Comparison of ENCODE assay signal across 2 cellular contexts in genomic region chr10:35353805-35354204, GRCh38.
TF ChIP-seq lines count a peak whose summit lies in the region.

No MANE protein-coding gene starts in this region.

TF ChIP-seq in HCT116, 20 proteins besides CTCF, POLR2A, EP300 and RAD21:
- no peak for TF ChIP-seq ZFX (IDR thresholded peaks at IDR 0.05)
TF ChIP-seq in HCT116: peak in this region for 0.

TF ChIP-seq in HepG2, 621 proteins besides CTCF, POLR2A, EP300 and RAD21:
- TF ChIP-seq ZNF710 (CRISPR knock-in tag; IDR thresholded peaks at IDR 0.05; ENCODE audit: borderline replicate concordance) = no peak
- no peak for TF ChIP-seq TFDP1 (CRISPR knock-in tag; IDR thresholded peaks at IDR 0.05; ENCODE audit: borderline replicate concordance)
- no peak for TF ChIP-seq TEAD2 (CRISPR knock-in tag; IDR thresholded peaks at IDR 0.05)
- TF ChIP-seq ATF7-NPFF (CRISPR knock-in tag; IDR thresholded peaks at IDR 0.05; ENCODE audit: low read depth) = no peak
- no peak for TF ChIP-seq SP2 (CRISPR knock-in tag; IDR thresholded peaks at IDR 0.05)
- TF ChIP-seq ZNF260 (CRISPR knock-in tag; IDR thresholded peaks at IDR 0.05; ENCODE audit: borderline replicate concordance, low read depth) = no peak
- no peak for TF ChIP-seq ETV5 (CRISPR knock-in tag; IDR thresholded peaks at IDR 0.05; ENCODE audit: borderline replicate concordance)
- TF ChIP-seq GFI1 (CRISPR knock-in tag; IDR thresholded peaks at IDR 0.05; ENCODE audit: borderline replicate concordance) = no peak
- no peak for TF ChIP-seq RFX1 (IDR thresholded peaks at IDR 0.05)
- no peak for TF ChIP-seq ESRRA (CRISPR knock-in tag; IDR thresholded peaks at IDR 0.05; ENCODE audit: low read depth)
- no peak for TF ChIP-seq ZNF792 (CRISPR knock-in tag; IDR thresholded peaks at IDR 0.05)
- TF ChIP-seq ATF4 (CRISPR knock-in tag; IDR thresholded peaks at IDR 0.05) = no peak
- no peak for TF ChIP-seq ZNF777 (CRISPR knock-in tag; IDR thresholded peaks at IDR 0.05)
- no peak for TF ChIP-seq ZFP37 (CRISPR knock-in tag; IDR thresholded peaks at IDR 0.05; ENCODE audit: borderline replicate concordance)
- TF ChIP-seq RBAK (CRISPR knock-in tag; IDR thresholded peaks at IDR 0.05) = no peak
- no peak for TF ChIP-seq ZNF121 (CRISPR knock-in tag; IDR thresholded peaks at IDR 0.05)
- no peak for TF ChIP-seq SP140L (CRISPR knock-in tag; IDR thresholded peaks at IDR 0.05; ENCODE audit: borderline replicate concordance)
- TF ChIP-seq ZFP62 (CRISPR knock-in tag; IDR thresholded peaks at IDR 0.05) = no peak
- no peak for TF ChIP-seq TIGD3 (CRISPR knock-in tag; IDR thresholded peaks at IDR 0.05; ENCODE audit: borderline replicate concordance)
